Comparison of ENCODE assay signal across 2 cellular contexts in the genomic region with DNA sequence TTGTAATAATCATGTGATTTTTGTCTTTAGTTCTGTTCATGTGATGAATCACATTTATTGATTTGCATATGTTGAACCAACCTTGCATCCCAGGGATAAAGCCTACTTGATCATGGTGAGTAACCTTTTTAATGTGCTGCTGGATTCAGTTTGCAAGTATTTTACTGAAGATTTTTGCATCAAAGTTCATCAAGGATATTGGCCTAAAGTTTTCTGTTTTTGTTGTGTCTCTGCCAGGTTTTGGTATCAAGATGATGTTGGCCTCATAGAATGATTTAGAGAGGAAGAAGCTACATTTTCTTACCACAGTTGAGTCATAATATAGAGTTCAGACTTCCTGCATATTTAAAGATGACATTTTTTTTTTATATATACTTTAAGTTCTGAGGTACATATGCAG.
TF ChIP-seq lines count a peak whose summit lies in the region.

No MANE protein-coding gene starts in this region.

TF ChIP-seq in SK-N-SH, 30 proteins besides CTCF, POLR2A, EP300 and RAD21 (continued from another document and continues in another):
- TF ChIP-seq, protein P1, sequence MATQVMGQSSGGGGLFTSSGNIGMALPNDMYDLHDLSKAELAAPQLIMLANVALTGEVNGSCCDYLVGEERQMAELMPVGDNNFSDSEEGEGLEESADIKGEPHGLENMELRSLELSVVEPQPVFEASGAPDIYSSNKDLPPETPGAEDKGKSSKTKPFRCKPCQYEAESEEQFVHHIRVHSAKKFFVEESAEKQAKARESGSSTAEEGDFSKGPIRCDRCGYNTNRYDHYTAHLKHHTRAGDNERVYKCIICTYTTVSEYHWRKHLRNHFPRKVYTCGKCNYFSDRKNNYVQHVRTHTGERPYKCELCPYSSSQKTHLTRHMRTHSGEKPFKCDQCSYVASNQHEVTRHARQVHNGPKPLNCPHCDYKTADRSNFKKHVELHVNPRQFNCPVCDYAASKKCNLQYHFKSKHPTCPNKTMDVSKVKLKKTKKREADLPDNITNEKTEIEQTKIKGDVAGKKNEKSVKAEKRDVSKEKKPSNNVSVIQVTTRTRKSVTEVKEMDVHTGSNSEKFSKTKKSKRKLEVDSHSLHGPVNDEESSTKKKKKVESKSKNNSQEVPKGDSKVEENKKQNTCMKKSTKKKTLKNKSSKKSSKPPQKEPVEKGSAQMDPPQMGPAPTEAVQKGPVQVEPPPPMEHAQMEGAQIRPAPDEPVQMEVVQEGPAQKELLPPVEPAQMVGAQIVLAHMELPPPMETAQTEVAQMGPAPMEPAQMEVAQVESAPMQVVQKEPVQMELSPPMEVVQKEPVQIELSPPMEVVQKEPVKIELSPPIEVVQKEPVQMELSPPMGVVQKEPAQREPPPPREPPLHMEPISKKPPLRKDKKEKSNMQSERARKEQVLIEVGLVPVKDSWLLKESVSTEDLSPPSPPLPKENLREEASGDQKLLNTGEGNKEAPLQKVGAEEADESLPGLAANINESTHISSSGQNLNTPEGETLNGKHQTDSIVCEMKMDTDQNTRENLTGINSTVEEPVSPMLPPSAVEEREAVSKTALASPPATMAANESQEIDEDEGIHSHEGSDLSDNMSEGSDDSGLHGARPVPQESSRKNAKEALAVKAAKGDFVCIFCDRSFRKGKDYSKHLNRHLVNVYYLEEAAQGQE (IDR thresholded peaks at IDR 0.05; ENCODE audit: low read depth, low read length): no peak
- TF ChIP-seq RXRA (IDR thresholded peaks at IDR 0.05; ENCODE audit: borderline replicate concordance, low read depth) (no peak), SMC3 (IDR thresholded peaks at IDR 0.05; ENCODE audit: low read depth, low read length) (no peak), FOXJ3 (CRISPR knock-in tag; IDR thresholded peaks at IDR 0.05) (no peak), SIN3A (IDR thresholded peaks at IDR 0.05; ENCODE audit: borderline replicate concordance, low read depth, low read length) (no peak), NRF1 (IDR thresholded peaks at IDR 0.05; ENCODE audit: low read depth, low read length) (no peak), FOXM1 (IDR thresholded peaks at IDR 0.05; ENCODE audit: low read depth) (no peak), CHD2 (IDR thresholded peaks at IDR 0.05; ENCODE audit: low read length, partially characterized antibody) (no peak), MXI1 (IDR thresholded peaks at IDR 0.05; ENCODE audit: low read depth, low read length) (no peak), MEF2A (IDR thresholded peaks at IDR 0.05; ENCODE audit: borderline replicate concordance, low read depth) (no peak), FOSL2 (IDR thresholded peaks at IDR 0.05; ENCODE audit: borderline replicate concordance, low read depth) (peak; percentile 32; the same call in 1 of the 2 replicates), NFIC (IDR thresholded peaks at IDR 0.05; ENCODE audit: borderline replicate concordance) (peak; percentile 42; the same call in 1 of the 2 replicates), TCF12 (IDR thresholded peaks at IDR 0.05) (no peak; the same call in 1 of the 2 replicates), ELF1 (IDR thresholded peaks at IDR 0.05) (no peak), TAF1 (IDR thresholded peaks at IDR 0.05; ENCODE audit: borderline replicate concordance, low read depth, low read length) (no peak), GABPA (IDR thresholded peaks at IDR 0.05; ENCODE audit: low read depth) (no peak), YY1 (IDR thresholded peaks at IDR 0.05; ENCODE audit: low read depth) (no peak), RCOR1 (IDR thresholded peaks at IDR 0.05; ENCODE audit: low read length) (no peak), POLR2AphosphoS5 (IDR thresholded peaks at IDR 0.05; ENCODE audit: low read depth, low read length) (no peak), RFX5 (IDR thresholded peaks at IDR 0.05; ENCODE audit: low read length) (no peak)
- TF ChIP-seq, protein P2, sequence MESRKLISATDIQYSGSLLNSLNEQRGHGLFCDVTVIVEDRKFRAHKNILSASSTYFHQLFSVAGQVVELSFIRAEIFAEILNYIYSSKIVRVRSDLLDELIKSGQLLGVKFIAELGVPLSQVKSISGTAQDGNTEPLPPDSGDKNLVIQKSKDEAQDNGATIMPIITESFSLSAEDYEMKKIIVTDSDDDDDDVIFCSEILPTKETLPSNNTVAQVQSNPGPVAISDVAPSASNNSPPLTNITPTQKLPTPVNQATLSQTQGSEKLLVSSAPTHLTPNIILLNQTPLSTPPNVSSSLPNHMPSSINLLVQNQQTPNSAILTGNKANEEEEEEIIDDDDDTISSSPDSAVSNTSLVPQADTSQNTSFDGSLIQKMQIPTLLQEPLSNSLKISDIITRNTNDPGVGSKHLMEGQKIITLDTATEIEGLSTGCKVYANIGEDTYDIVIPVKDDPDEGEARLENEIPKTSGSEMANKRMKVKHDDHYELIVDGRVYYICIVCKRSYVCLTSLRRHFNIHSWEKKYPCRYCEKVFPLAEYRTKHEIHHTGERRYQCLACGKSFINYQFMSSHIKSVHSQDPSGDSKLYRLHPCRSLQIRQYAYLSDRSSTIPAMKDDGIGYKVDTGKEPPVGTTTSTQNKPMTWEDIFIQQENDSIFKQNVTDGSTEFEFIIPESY (IDR thresholded peaks at IDR 0.05; ENCODE audit: borderline replicate concordance, low read depth): no peak
- TF ChIP-seq, protein P3, sequence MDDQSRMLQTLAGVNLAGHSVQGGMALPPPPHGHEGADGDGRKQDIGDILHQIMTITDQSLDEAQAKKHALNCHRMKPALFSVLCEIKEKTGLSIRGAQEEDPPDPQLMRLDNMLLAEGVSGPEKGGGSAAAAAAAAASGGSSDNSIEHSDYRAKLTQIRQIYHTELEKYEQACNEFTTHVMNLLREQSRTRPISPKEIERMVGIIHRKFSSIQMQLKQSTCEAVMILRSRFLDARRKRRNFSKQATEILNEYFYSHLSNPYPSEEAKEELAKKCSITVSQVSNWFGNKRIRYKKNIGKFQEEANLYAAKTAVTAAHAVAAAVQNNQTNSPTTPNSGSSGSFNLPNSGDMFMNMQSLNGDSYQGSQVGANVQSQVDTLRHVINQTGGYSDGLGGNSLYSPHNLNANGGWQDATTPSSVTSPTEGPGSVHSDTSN (IDR thresholded peaks at IDR 0.05): peak; percentile 23; the same call in 1 of the 2 replicates
- TF ChIP-seq, protein P4, sequence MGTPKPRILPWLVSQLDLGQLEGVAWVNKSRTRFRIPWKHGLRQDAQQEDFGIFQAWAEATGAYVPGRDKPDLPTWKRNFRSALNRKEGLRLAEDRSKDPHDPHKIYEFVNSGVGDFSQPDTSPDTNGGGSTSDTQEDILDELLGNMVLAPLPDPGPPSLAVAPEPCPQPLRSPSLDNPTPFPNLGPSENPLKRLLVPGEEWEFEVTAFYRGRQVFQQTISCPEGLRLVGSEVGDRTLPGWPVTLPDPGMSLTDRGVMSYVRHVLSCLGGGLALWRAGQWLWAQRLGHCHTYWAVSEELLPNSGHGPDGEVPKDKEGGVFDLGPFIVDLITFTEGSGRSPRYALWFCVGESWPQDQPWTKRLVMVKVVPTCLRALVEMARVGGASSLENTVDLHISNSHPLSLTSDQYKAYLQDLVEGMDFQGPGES (IDR thresholded peaks at IDR 0.05; ENCODE audit: low read depth, low read length): no peak
- TF ChIP-seq, protein P5, sequence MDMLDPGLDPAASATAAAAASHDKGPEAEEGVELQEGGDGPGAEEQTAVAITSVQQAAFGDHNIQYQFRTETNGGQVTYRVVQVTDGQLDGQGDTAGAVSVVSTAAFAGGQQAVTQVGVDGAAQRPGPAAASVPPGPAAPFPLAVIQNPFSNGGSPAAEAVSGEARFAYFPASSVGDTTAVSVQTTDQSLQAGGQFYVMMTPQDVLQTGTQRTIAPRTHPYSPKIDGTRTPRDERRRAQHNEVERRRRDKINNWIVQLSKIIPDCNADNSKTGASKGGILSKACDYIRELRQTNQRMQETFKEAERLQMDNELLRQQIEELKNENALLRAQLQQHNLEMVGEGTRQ (IDR thresholded peaks at IDR 0.05; ENCODE audit: borderline replicate concordance, low read depth, low read length): no peak

TF ChIP-seq in SK-N-SH treated with all-trans-retinoic acid at 6 μM for 48 hours, 23 proteins besides CTCF, POLR2A, EP300 and RAD21 (continued from another document):
- TF ChIP-seq TOX (CRISPR knock-in tag; IDR thresholded peaks at IDR 0.05; ENCODE audit: borderline replicate concordance) (no peak), ZNF565 (CRISPR knock-in tag; conservative IDR thresholded peaks at IDR 0.05; ENCODE audit: low read depth) (no peak), ZNF70 (CRISPR knock-in tag; IDR thresholded peaks at IDR 0.05) (no peak), OSR1 (CRISPR knock-in tag; IDR thresholded peaks at IDR 0.05) (no peak), ZC3H10 (CRISPR knock-in tag; IDR thresholded peaks at IDR 0.05) (no peak), TCF4 (CRISPR knock-in tag; IDR thresholded peaks at IDR 0.05; ENCODE audit: borderline replicate concordance) (no peak), ARNTL (CRISPR knock-in tag; IDR thresholded peaks at IDR 0.05; ENCODE audit: borderline replicate concordance, low read depth) (no peak), BACH2 (CRISPR knock-in tag; IDR thresholded peaks at IDR 0.05; ENCODE audit: borderline replicate concordance) (no peak), ZFP30 (CRISPR knock-in tag; IDR thresholded peaks at IDR 0.05) (no peak)
- TF ChIP-seq, protein P6, sequence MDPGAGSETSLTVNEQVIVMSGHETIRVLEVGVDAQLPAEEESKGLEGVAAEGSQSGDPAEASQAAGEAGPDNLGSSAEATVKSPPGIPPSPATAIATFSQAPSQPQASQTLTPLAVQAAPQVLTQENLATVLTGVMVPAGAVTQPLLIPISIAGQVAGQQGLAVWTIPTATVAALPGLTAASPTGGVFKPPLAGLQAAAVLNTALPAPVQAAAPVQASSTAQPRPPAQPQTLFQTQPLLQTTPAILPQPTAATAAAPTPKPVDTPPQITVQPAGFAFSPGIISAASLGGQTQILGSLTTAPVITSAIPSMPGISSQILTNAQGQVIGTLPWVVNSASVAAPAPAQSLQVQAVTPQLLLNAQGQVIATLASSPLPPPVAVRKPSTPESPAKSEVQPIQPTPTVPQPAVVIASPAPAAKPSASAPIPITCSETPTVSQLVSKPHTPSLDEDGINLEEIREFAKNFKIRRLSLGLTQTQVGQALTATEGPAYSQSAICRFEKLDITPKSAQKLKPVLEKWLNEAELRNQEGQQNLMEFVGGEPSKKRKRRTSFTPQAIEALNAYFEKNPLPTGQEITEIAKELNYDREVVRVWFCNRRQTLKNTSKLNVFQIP (CRISPR knock-in tag; IDR thresholded peaks at IDR 0.05; ENCODE audit: borderline replicate concordance, low read depth): no peak
- TF ChIP-seq, protein P7, sequence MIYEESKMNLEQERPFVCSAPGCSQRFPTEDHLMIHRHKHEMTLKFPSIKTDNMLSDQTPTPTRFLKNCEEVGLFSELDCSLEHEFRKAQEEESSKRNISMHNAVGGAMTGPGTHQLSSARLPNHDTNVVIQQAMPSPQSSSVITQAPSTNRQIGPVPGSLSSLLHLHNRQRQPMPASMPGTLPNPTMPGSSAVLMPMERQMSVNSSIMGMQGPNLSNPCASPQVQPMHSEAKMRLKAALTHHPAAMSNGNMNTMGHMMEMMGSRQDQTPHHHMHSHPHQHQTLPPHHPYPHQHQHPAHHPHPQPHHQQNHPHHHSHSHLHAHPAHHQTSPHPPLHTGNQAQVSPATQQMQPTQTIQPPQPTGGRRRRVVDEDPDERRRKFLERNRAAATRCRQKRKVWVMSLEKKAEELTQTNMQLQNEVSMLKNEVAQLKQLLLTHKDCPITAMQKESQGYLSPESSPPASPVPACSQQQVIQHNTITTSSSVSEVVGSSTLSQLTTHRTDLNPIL (CRISPR knock-in tag; IDR thresholded peaks at IDR 0.05; ENCODE audit: low read depth): no peak
- TF ChIP-seq, protein P8, sequence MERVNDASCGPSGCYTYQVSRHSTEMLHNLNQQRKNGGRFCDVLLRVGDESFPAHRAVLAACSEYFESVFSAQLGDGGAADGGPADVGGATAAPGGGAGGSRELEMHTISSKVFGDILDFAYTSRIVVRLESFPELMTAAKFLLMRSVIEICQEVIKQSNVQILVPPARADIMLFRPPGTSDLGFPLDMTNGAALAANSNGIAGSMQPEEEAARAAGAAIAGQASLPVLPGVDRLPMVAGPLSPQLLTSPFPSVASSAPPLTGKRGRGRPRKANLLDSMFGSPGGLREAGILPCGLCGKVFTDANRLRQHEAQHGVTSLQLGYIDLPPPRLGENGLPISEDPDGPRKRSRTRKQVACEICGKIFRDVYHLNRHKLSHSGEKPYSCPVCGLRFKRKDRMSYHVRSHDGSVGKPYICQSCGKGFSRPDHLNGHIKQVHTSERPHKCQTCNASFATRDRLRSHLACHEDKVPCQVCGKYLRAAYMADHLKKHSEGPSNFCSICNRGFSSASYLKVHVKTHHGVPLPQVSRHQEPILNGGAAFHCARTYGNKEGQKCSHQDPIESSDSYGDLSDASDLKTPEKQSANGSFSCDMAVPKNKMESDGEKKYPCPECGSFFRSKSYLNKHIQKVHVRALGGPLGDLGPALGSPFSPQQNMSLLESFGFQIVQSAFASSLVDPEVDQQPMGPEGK (CRISPR knock-in tag; IDR thresholded peaks at IDR 0.05; ENCODE audit: borderline replicate concordance): no peak
- TF ChIP-seq, protein P9, sequence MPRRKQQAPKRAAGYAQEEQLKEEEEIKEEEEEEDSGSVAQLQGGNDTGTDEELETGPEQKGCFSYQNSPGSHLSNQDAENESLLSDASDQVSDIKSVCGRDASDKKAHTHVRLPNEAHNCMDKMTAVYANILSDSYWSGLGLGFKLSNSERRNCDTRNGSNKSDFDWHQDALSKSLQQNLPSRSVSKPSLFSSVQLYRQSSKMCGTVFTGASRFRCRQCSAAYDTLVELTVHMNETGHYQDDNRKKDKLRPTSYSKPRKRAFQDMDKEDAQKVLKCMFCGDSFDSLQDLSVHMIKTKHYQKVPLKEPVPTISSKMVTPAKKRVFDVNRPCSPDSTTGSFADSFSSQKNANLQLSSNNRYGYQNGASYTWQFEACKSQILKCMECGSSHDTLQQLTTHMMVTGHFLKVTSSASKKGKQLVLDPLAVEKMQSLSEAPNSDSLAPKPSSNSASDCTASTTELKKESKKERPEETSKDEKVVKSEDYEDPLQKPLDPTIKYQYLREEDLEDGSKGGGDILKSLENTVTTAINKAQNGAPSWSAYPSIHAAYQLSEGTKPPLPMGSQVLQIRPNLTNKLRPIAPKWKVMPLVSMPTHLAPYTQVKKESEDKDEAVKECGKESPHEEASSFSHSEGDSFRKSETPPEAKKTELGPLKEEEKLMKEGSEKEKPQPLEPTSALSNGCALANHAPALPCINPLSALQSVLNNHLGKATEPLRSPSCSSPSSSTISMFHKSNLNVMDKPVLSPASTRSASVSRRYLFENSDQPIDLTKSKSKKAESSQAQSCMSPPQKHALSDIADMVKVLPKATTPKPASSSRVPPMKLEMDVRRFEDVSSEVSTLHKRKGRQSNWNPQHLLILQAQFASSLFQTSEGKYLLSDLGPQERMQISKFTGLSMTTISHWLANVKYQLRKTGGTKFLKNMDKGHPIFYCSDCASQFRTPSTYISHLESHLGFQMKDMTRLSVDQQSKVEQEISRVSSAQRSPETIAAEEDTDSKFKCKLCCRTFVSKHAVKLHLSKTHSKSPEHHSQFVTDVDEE (CRISPR knock-in tag; IDR thresholded peaks at IDR 0.05): no peak
